In the genomic region with DNA sequence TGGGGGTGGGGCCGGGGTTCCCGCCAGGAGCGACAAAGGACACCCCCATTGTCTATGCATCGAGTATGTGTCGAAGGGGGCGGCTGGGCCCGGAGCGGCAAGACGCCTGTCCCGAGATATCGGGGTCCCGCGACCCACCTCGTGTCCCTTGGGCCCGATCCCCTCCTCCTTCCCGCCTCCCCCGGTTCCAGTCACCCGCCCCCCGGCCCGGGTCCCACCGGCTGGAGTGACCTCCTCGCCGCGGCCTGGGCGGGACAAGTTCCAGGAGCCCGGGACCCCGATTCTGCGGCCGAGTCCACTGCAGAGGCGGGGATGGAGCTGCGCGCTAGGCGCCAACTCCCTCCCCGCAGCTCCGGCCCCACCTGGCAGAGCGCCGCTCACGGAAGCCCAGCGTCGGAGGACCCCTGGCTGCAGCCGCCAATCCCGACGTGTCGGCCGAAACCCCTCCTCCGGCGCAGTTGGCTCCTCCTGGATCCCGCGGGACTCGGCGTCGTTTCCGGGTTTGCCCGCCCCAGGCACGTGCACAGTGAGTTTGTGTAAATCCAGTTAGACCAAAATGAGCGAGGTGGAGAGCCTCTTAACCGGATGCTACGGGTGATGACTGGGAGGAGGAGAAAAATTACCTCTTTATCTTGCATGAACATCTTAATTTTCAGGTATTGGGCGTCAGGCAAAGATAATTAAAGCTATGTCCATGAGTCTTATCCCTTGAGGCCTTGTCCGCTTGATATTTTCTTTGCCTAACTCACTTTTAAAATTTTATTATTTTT, we compare ENCODE assay signal across 8 cellular contexts. TPM values are rescaled to one million over a fixed set of nuclear protein-coding genes. Genes with fewer than 3 reads are reported as not detected.
DNase-seq lines count a peak whose midpoint lies in the region; ATAC-seq and TF ChIP-seq lines count a peak whose summit lies in the region.

A gene (minus strand): TSS at position 434 of the 770 bp plus-strand sequence. CDS start 493 bp downstream, outside the sequence.

- no peaks in the 10 kb centered on the region for H3K27me3 Mint-ChIP-seq in activated naive CD8-positive, alpha-beta T cell
- H3K27me3 Mint-ChIP-seq in glutamatergic neuron (ENCODE audit: unreplicated experiment), result peaks cover 4% of the 10 kb centered on the region
- no peaks in the 10 kb centered on the region for H3K27me3 Mint-ChIP-seq in osteocyte (ENCODE audit: unreplicated experiment)

- peak; percentile 44 for ATAC-seq in GM19467 (IDR thresholded peaks at IDR 0.05; ENCODE audit: unreplicated experiment)

- peaks cover 0 to 10% (median 0%) of the 10 kb centered on the region in 11 experiments; a peak in 3 of 22 replicates for H3K9me3 ChIP-seq in BLaER1 treated with 17β-estradiol and CSF1 and Interleukin-3, amounts not matched to agents 10 nM and 100 nM (replicated peaks in 1 of 11)
- H3K9me3 ChIP-seq in MM.1S (replicated peaks; ENCODE audit: insufficient read depth, low read length) (no peaks in the 10 kb centered on the region), testis (no peaks in the 10 kb centered on the region)

- no peaks in the 10 kb centered on the region for H3K9me2 ChIP-seq in MM.1S (replicated peaks; ENCODE audit: insufficient read depth, low read length)

- H3K36me3 Mint-ChIP-seq in activated naive CD8-positive, alpha-beta T cell, result peaks cover 6% of the 10 kb centered on the region
- H3K36me3 Mint-ChIP-seq in glutamatergic neuron (ENCODE audit: unreplicated experiment) (no peaks in the 10 kb centered on the region), osteocyte (ENCODE audit: unreplicated experiment) (peaks cover 4% of the 10 kb centered on the region)

- peaks cover 8% of the 10 kb centered on the region for H3F3A ChIP-seq in MM.1S (ENCODE audit: insufficient read depth, low read length)

- H3K4me2 ChIP-seq in BLaER1 treated with 17β-estradiol and CSF1 and Interleukin-3, amounts not matched to agents 10 nM and 100 nM, result peak within 1 kb of the TSS; percentile 80 to 98 (median 95)
- H3K4me2 ChIP-seq in MM.1S (ENCODE audit: low read depth, low read length), result peak within 1 kb of the TSS; percentile 57

- H3K27ac ChIP-seq in BLaER1 treated with 17β-estradiol and CSF1 and Interleukin-3, amounts not matched to agents 10 nM and 100 nM, result peak within 1 kb of the TSS; percentile 72 to 93 (median 90); a peak in 21 of 22 replicates
- H3K27ac ChIP-seq in MM.1S (ENCODE audit: low read length) (no peak within 1 kb of the TSS), testis (peak within 1 kb of the TSS; percentile 66 to 84)

- H3K4me3 Mint-ChIP-seq in activated naive CD8-positive, alpha-beta T cell, result peak within 1 kb of the TSS; percentile 92
- H3K4me3 Mint-ChIP-seq in glutamatergic neuron (ENCODE audit: unreplicated experiment), result peak within 1 kb of the TSS; percentile 74
- peak within 1 kb of the TSS; percentile 81 for H3K4me3 Mint-ChIP-seq in osteocyte (ENCODE audit: unreplicated experiment)

- TF ChIP-seq POLR2A in testis (IDR thresholded peaks at IDR 0.05), result no peak

- H3K79me2 ChIP-seq in MM.1S (ENCODE audit: low read length), result peaks cover 28% of the 10 kb centered on the region

- intact Hi-C loops in testis (cut with DNase I; ENCODE audit: low total_unique reads), result no loop called here

- H4K20me1 ChIP-seq in BLaER1 treated with 17β-estradiol and CSF1 and Interleukin-3, amounts not matched to agents 10 nM and 100 nM, result peaks cover 11 to 30% (median 18%) of the 10 kb centered on the region in 11 experiments; a peak in 16 of 22 replicates
- no peaks in the 10 kb centered on the region for H4K20me1 ChIP-seq in MM.1S (ENCODE audit: insufficient read depth, low read length)

- TF ChIP-seq CTCF in MM.1S (IDR thresholded peaks at IDR 0.05; ENCODE audit: low read length), result no peak
- no peak for TF ChIP-seq CTCF in glutamatergic neuron (IDR thresholded peaks at IDR 0.05; ENCODE audit: partially characterized antibody, unreplicated experiment)
- no peak for TF ChIP-seq CTCF in osteocyte (IDR thresholded peaks at IDR 0.05)
- TF ChIP-seq CTCF in testis (IDR thresholded peaks at IDR 0.05), result no peak

- H3K9ac ChIP-seq in BLaER1 treated with 17β-estradiol and CSF1 and Interleukin-3, amounts not matched to agents 10 nM and 100 nM, result peak within 1 kb of the TSS; percentile 87 to 92 (median 89)
- H3K9ac ChIP-seq in MM.1S (ENCODE audit: low read length), result peak within 1 kb of the TSS; percentile 40; the same call in 1 of the 2 replicates

- H3K36me3 ChIP-seq in BLaER1 treated with 17β-estradiol and CSF1 and Interleukin-3, amounts not matched to agents 10 nM and 100 nM, result peaks cover 5 to 30% (median 18%) of the 10 kb centered on the region in 11 experiments
- H3K36me3 ChIP-seq in MM.1S (replicated peaks; ENCODE audit: insufficient read depth, low read length) (no peaks in the 10 kb centered on the region), testis (ENCODE audit: low read depth, missing control alignments) (no peaks in the 10 kb centered on the region)

- H3K4me1 ChIP-seq in BLaER1 treated with 17β-estradiol and CSF1 and Interleukin-3, amounts not matched to agents 10 nM and 100 nM, result peaks cover 47 to 61% (median 52%) of the 10 kb centered on the region in 10 experiments
- H3K4me1 ChIP-seq in MM.1S (ENCODE audit: low read length) (peaks cover 4% of the 10 kb centered on the region; the same call in 1 of the 2 replicates), testis (peaks cover 10% of the 10 kb centered on the region)

- H3K4me1 Mint-ChIP-seq in activated naive CD8-positive, alpha-beta T cell (ENCODE audit: low read depth), result peaks cover 35% of the 10 kb centered on the region
- peaks cover 3% of the 10 kb centered on the region for H3K4me1 Mint-ChIP-seq in glutamatergic neuron (ENCODE audit: low read depth, unreplicated experiment)
- H3K4me1 Mint-ChIP-seq in osteocyte (ENCODE audit: unreplicated experiment), result peaks cover 29% of the 10 kb centered on the region

- WGBS in testis, 2 donors, result 5% methylated on average over 13 to 22 of the region's 60 CpGs

- no peaks in the 10 kb centered on the region for H3K27me3 ChIP-seq in BLaER1 treated with 17β-estradiol and CSF1 and Interleukin-3, amounts not matched to agents 10 nM and 100 nM
- H3K27me3 ChIP-seq in MM.1S (replicated peaks; ENCODE audit: insufficient read depth, low read length) (no peaks in the 10 kb centered on the region), testis (no peaks in the 10 kb centered on the region)

- H3K27ac Mint-ChIP-seq in activated naive CD8-positive, alpha-beta T cell, result peak within 1 kb of the TSS; percentile 90
- peak within 1 kb of the TSS; percentile 81 for H3K27ac Mint-ChIP-seq in glutamatergic neuron (ENCODE audit: unreplicated experiment)
- peak within 1 kb of the TSS; percentile 94 for H3K27ac Mint-ChIP-seq in osteocyte (ENCODE audit: unreplicated experiment)

- peak within 1 kb of the TSS; percentile 75 to 87 (median 80) for H3K4me3 ChIP-seq in BLaER1 treated with 17β-estradiol and CSF1 and Interleukin-3, amounts not matched to agents 10 nM and 100 nM
- H3K4me3 ChIP-seq in MM.1S (ENCODE audit: low read length) (peak within 1 kb of the TSS; percentile 48), testis (peak within 1 kb of the TSS; percentile 72 to 81)

- DNase-seq in MM.1S (peak; percentile 69), SKM-1 treated with dmso at 0.1 percent for 144 hours (lab: John Stamatoyannopoulos, UW; ENCODE audit: unreplicated experiment) (peak; percentile 89), glutamatergic neuron (peak; percentile 96), osteocyte (ENCODE audit: extremely low spot score, unreplicated experiment) (peak; percentile 97), testis (peak; percentile 90)

- peak within 1 kb of the TSS; percentile 74 for H2AFZ ChIP-seq in MM.1S (ENCODE audit: low read length)

- H3K9me3 Mint-ChIP-seq in activated naive CD8-positive, alpha-beta T cell (ENCODE audit: low read depth), result no peaks in the 10 kb centered on the region
- peaks cover 3% of the 10 kb centered on the region for H3K9me3 Mint-ChIP-seq in glutamatergic neuron (ENCODE audit: unreplicated experiment)
- peaks cover 3% of the 10 kb centered on the region for H3K9me3 Mint-ChIP-seq in osteocyte (ENCODE audit: unreplicated experiment)

RNA-seq across cellular contexts. Expression of the gene that starts here (rescaled TPM):
- total RNA-seq in glutamatergic neuron (ENCODE audit: unreplicated experiment), result 38.3 TPM
- 55.0 and 61.4 TPM in 2 replicates for total RNA-seq in osteocyte
- 10 to 100 TPM; 24.3 to 31.7 TPM for total RNA-seq in testis
- 27.7 TPM for polyA plus RNA-seq in testis (ENCODE audit: insufficient read depth, low read depth, low replicate concordance)
